ENCODE assay signal across 1 cellular context in the genomic region with DNA sequence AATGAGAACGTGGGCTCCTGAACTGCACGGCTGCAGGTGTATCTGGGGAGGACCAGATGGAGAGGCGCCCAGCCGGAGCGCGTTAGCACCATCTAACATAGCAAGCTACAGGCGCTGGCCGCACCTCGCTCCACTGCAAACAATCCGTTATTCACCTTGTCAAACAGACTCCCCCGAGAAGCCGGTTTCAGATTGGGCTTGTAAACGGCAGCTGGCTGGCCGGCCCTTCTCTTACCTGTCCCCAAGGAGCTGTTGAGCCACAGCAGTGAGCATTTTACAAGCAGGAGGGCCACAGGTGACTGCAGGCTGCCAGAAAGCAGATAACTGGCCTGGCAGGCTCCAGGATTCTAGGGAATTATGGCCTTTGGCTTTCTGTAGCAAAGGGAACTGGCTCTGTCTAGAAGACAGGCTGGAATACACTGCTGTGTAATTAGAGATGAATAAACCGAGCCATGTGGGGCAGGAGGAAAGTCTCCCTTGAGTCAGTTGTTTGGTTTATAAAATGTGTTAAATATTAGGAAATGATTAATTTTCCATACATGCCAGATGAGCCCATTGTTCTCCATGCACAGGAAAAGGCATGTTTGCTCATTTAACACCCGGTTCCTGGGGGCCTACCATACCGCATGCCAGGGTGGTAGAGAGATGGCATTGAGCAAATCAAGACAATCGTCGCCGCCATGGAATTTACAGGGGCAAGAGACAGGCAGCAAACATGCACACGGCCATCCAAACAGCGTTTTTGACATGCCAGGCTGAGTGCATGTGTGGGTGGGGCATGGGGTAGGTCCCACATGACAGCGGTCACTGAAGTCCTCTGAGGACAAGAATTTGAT.
TF ChIP-seq lines count a peak whose summit lies in the region.

No MANE protein-coding gene starts in this region.

TF ChIP-seq in GM23338, 12 proteins besides CTCF, POLR2A, EP300 and RAD21 (continued from another document):
- TF ChIP-seq, protein P1, sequence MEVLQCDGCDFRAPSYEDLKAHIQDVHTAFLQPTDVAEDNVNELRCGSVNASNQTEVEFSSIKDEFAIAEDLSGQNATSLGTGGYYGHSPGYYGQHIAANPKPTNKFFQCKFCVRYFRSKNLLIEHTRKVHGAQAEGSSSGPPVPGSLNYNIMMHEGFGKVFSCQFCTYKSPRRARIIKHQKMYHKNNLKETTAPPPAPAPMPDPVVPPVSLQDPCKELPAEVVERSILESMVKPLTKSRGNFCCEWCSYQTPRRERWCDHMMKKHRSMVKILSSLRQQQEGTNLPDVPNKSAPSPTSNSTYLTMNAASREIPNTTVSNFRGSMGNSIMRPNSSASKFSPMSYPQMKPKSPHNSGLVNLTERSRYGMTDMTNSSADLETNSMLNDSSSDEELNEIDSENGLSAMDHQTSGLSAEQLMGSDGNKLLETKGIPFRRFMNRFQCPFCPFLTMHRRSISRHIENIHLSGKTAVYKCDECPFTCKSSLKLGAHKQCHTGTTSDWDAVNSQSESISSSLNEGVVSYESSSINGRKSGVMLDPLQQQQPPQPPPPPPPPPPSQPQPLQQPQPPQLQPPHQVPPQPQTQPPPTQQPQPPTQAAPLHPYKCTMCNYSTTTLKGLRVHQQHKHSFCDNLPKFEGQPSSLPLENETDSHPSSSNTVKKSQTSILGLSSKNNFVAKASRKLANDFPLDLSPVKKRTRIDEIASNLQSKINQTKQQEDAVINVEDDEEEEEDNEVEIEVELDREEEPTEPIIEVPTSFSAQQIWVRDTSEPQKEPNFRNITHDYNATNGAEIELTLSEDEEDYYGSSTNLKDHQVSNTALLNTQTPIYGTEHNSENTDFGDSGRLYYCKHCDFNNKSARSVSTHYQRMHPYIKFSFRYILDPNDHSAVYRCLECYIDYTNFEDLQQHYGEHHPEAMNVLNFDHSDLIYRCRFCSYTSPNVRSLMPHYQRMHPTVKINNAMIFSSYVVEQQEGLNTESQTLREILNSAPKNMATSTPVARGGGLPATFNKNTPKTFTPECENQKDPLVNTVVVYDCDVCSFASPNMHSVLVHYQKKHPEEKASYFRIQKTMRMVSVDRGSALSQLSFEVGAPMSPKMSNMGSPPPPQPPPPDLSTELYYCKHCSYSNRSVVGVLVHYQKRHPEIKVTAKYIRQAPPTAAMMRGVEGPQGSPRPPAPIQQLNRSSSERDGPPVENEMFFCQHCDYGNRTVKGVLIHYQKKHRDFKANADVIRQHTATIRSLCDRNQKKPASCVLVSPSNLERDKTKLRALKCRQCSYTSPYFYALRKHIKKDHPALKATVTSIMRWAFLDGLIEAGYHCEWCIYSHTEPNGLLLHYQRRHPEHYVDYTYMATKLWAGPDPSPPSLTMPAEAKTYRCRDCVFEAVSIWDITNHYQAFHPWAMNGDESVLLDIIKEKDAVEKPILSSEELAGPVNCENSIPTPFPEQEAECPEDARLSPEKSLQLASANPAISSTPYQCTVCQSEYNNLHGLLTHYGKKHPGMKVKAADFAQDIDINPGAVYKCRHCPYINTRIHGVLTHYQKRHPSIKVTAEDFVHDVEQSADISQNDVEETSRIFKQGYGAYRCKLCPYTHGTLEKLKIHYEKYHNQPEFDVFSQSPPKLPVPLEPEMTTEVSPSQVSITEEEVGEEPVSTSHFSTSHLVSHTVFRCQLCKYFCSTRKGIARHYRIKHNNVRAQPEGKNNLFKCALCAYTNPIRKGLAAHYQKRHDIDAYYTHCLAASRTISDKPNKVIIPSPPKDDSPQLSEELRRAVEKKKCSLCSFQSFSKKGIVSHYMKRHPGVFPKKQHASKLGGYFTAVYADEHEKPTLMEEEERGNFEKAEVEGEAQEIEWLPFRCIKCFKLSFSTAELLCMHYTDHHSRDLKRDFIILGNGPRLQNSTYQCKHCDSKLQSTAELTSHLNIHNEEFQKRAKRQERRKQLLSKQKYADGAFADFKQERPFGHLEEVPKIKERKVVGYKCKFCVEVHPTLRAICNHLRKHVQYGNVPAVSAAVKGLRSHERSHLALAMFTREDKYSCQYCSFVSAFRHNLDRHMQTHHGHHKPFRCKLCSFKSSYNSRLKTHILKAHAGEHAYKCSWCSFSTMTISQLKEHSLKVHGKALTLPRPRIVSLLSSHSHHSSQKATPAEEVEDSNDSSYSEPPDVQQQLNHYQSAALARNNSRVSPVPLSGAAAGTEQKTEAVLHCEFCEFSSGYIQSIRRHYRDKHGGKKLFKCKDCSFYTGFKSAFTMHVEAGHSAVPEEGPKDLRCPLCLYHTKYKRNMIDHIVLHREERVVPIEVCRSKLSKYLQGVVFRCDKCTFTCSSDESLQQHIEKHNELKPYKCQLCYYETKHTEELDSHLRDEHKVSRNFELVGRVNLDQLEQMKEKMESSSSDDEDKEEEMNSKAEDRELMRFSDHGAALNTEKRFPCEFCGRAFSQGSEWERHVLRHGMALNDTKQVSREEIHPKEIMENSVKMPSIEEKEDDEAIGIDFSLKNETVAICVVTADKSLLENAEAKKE (CRISPR knock-in tag; IDR thresholded peaks at IDR 0.05), result no peak
- no peak for TF ChIP-seq EZH2phosphoT487 (IDR thresholded peaks at IDR 0.05; ENCODE audit: unreplicated experiment)
- no peak for TF ChIP-seq NANOG (IDR thresholded peaks at IDR 0.05; ENCODE audit: borderline replicate concordance)
- TF ChIP-seq POLR2AphosphoS5 (IDR thresholded peaks at IDR 0.05; ENCODE audit: low read depth), result no peak
- TF ChIP-seq, protein P2, sequence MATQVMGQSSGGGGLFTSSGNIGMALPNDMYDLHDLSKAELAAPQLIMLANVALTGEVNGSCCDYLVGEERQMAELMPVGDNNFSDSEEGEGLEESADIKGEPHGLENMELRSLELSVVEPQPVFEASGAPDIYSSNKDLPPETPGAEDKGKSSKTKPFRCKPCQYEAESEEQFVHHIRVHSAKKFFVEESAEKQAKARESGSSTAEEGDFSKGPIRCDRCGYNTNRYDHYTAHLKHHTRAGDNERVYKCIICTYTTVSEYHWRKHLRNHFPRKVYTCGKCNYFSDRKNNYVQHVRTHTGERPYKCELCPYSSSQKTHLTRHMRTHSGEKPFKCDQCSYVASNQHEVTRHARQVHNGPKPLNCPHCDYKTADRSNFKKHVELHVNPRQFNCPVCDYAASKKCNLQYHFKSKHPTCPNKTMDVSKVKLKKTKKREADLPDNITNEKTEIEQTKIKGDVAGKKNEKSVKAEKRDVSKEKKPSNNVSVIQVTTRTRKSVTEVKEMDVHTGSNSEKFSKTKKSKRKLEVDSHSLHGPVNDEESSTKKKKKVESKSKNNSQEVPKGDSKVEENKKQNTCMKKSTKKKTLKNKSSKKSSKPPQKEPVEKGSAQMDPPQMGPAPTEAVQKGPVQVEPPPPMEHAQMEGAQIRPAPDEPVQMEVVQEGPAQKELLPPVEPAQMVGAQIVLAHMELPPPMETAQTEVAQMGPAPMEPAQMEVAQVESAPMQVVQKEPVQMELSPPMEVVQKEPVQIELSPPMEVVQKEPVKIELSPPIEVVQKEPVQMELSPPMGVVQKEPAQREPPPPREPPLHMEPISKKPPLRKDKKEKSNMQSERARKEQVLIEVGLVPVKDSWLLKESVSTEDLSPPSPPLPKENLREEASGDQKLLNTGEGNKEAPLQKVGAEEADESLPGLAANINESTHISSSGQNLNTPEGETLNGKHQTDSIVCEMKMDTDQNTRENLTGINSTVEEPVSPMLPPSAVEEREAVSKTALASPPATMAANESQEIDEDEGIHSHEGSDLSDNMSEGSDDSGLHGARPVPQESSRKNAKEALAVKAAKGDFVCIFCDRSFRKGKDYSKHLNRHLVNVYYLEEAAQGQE (IDR thresholded peaks at IDR 0.05; ENCODE audit: unreplicated experiment), result no peak
- no peak for TF ChIP-seq ZNF331 (CRISPR knock-in tag; IDR thresholded peaks at IDR 0.05; ENCODE audit: low read depth)
- no peak for TF ChIP-seq JUNB (IDR thresholded peaks at IDR 0.05; ENCODE audit: unreplicated experiment)
- TF ChIP-seq EZH2 (IDR thresholded peaks at IDR 0.05; ENCODE audit: low read depth, unreplicated experiment), result no peak
TF ChIP-seq in GM23338: peak in this region for 0.
